In the genomic region with DNA sequence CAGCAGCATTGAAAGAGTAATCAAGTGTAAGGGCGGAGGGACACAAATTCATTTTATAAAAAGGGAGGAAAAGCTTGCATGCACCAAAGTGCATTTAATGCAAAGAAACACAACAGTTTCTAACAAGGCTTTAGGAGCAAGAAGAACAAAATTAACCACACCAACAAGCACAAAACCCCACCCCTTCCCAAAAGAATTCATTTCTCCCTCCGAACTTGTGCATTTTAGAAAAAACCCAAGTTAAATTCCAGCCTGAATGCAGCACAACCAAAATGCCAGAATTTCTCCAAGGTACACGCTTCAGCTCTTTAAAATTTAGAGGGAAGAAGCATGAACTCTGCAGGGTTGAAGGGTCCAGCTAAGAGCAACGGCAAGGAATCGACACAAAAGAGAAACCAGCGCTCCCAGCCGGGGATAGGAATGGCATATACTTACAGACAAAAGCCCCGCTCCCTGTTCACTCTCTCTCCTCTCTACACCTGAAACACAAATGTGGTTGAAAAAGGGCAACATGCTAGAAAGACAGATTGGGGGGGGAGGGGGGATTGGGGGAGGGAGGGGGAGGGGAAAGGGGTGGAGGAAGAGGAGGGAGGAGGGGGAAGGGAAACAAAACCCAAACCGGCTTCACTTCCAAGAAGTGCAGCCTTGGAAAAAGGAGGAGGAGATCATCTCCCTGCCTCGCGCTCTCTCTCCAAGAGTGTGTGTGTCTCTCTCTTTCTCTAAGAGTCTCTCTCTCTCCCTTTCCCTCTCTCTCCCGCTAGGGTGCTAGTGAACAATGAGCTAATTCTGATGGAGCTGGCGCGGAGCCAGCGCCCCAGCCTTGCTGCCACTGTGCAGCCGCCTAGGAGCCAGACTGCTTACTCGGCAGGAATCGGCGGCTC, we compare ENCODE assay signal across 1 cellular context.
A peak's percentile ranks its signal among the peaks of the same experiment; 100 is the strongest.
TF ChIP-seq lines count a peak whose summit lies in the region.

A gene with protein sequence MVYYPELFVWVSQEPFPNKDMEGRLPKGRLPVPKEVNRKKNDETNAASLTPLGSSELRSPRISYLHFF (minus strand): TSS at position 494 of the 881 bp plus-strand sequence. CDS start 1,422 bp downstream, outside the sequence.

TF ChIP-seq in SK-N-SH treated with all-trans-retinoic acid at 6 μM for 48 hours, 23 proteins besides CTCF, POLR2A, EP300 and RAD21 (continued from another document):
- TF ChIP-seq, protein P1, sequence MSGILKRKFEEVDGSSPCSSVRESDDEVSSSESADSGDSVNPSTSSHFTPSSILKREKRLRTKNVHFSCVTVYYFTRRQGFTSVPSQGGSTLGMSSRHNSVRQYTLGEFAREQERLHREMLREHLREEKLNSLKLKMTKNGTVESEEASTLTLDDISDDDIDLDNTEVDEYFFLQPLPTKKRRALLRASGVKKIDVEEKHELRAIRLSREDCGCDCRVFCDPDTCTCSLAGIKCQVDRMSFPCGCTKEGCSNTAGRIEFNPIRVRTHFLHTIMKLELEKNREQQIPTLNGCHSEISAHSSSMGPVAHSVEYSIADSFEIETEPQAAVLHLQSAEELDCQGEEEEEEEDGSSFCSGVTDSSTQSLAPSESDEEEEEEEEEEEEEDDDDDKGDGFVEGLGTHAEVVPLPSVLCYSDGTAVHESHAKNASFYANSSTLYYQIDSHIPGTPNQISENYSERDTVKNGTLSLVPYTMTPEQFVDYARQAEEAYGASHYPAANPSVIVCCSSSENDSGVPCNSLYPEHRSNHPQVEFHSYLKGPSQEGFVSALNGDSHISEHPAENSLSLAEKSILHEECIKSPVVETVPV (CRISPR knock-in tag; IDR thresholded peaks at IDR 0.05), result no peak
- TF ChIP-seq ZFP30 (CRISPR knock-in tag; IDR thresholded peaks at IDR 0.05) (peak; percentile 41; the same call in 1 of the 2 replicates), ZNF70 (CRISPR knock-in tag; IDR thresholded peaks at IDR 0.05) (peak; percentile 45; the same call in 1 of the 2 replicates), ZNF8 (CRISPR knock-in tag; IDR thresholded peaks at IDR 0.05) (no peak), ZFP3 (CRISPR knock-in tag; IDR thresholded peaks at IDR 0.05) (peak; percentile 81), ISL1 (CRISPR knock-in tag; IDR thresholded peaks at IDR 0.05) (no peak; the same call in 1 of the 2 replicates), OSR1 (CRISPR knock-in tag; IDR thresholded peaks at IDR 0.05) (no peak), ZC3H10 (CRISPR knock-in tag; IDR thresholded peaks at IDR 0.05) (no peak), PPARA (CRISPR knock-in tag; IDR thresholded peaks at IDR 0.05; ENCODE audit: borderline replicate concordance) (no peak), CSDC2 (CRISPR knock-in tag; IDR thresholded peaks at IDR 0.05) (peak; percentile 74; the same call in 1 of the 2 replicates)
- TF ChIP-seq, protein P2, sequence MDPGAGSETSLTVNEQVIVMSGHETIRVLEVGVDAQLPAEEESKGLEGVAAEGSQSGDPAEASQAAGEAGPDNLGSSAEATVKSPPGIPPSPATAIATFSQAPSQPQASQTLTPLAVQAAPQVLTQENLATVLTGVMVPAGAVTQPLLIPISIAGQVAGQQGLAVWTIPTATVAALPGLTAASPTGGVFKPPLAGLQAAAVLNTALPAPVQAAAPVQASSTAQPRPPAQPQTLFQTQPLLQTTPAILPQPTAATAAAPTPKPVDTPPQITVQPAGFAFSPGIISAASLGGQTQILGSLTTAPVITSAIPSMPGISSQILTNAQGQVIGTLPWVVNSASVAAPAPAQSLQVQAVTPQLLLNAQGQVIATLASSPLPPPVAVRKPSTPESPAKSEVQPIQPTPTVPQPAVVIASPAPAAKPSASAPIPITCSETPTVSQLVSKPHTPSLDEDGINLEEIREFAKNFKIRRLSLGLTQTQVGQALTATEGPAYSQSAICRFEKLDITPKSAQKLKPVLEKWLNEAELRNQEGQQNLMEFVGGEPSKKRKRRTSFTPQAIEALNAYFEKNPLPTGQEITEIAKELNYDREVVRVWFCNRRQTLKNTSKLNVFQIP (CRISPR knock-in tag; IDR thresholded peaks at IDR 0.05; ENCODE audit: borderline replicate concordance, low read depth), result no peak
- TF ChIP-seq, protein P3, sequence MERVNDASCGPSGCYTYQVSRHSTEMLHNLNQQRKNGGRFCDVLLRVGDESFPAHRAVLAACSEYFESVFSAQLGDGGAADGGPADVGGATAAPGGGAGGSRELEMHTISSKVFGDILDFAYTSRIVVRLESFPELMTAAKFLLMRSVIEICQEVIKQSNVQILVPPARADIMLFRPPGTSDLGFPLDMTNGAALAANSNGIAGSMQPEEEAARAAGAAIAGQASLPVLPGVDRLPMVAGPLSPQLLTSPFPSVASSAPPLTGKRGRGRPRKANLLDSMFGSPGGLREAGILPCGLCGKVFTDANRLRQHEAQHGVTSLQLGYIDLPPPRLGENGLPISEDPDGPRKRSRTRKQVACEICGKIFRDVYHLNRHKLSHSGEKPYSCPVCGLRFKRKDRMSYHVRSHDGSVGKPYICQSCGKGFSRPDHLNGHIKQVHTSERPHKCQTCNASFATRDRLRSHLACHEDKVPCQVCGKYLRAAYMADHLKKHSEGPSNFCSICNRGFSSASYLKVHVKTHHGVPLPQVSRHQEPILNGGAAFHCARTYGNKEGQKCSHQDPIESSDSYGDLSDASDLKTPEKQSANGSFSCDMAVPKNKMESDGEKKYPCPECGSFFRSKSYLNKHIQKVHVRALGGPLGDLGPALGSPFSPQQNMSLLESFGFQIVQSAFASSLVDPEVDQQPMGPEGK (CRISPR knock-in tag; IDR thresholded peaks at IDR 0.05; ENCODE audit: borderline replicate concordance), result no peak
